ENCODE assay signal across 2 cellular contexts in the genomic region with DNA sequence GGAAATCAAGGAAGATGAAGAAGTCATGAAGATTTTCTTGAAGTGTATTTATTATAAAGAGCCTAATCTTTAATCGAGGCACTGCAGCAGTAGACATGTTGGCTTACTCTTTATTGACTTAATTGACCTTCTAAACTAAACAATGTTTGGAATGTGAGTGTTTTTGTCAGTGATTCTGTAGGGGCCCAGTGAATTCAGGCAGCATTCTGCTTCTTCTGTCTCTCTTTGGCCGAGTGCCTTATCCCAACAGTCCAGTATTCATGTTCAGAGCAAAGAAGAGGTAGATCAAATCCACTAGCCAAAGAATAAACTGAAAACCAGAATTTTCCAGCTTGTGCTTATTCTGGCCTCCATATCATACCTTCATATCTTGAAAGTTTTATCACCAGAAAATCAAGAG.
TF ChIP-seq lines count a peak whose summit lies in the region.

No MANE protein-coding gene starts in this region.

TF ChIP-seq in IMR-90, 13 proteins besides CTCF, POLR2A, EP300 and RAD21:
- TF ChIP-seq, protein P1, sequence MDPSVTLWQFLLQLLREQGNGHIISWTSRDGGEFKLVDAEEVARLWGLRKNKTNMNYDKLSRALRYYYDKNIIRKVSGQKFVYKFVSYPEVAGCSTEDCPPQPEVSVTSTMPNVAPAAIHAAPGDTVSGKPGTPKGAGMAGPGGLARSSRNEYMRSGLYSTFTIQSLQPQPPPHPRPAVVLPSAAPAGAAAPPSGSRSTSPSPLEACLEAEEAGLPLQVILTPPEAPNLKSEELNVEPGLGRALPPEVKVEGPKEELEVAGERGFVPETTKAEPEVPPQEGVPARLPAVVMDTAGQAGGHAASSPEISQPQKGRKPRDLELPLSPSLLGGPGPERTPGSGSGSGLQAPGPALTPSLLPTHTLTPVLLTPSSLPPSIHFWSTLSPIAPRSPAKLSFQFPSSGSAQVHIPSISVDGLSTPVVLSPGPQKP (IDR thresholded peaks at IDR 0.05; ENCODE audit: borderline replicate concordance, low read depth, low read length) = no peak
- TF ChIP-seq CHD1 (IDR thresholded peaks at IDR 0.05; ENCODE audit: low read depth, low read length) = no peak

TF ChIP-seq in endothelial cell of umbilical vein, 7 proteins besides CTCF, POLR2A, EP300 and RAD21:
- TF ChIP-seq JUN (IDR thresholded peaks at IDR 0.05; ENCODE audit: borderline replicate concordance, insufficient read depth, insufficient read length, low read depth) (no peak), EZH2 (IDR thresholded peaks at IDR 0.05; ENCODE audit: borderline replicate concordance, low read depth, low read length, severe bottlenecking) (no peak), GATA2 (IDR thresholded peaks at IDR 0.05; ENCODE audit: insufficient read depth, insufficient read length, low read depth, low read length) (no peak), FOS (IDR thresholded peaks at IDR 0.05; ENCODE audit: borderline replicate concordance, insufficient read depth, low read length) (no peak), POLR2AphosphoS5 (IDR thresholded peaks at IDR 0.05; ENCODE audit: insufficient read depth, low read depth, low read length) (no peak), MYC (IDR thresholded peaks at IDR 0.05; ENCODE audit: low read depth, low read length) (no peak)
- TF ChIP-seq, protein P2, sequence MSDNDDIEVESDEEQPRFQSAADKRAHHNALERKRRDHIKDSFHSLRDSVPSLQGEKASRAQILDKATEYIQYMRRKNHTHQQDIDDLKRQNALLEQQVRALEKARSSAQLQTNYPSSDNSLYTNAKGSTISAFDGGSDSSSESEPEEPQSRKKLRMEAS (IDR thresholded peaks at IDR 0.05; ENCODE audit: insufficient read depth, insufficient read length) = no peak
TF ChIP-seq in endothelial cell of umbilical vein: peak in this region for 0.
